18 cellular contexts compared by ENCODE assay signal in genomic region chr15:62850318-62850717, GRCh38.
DNase-seq lines count a peak whose midpoint lies in the region; ATAC-seq and TF ChIP-seq lines count a peak whose summit lies in the region.
"Had no signal": no experiment of that assay in that cellular context is flagged by ENCODE, and none has a peak within 500 bp of the region (broad histone marks: within the 10 kb centered on the region; RNA-seq: fewer than 3 reads in every experiment).

No MANE protein-coding gene starts in this region.

- H3K36me3 Mint-ChIP-seq in chondrocyte (ENCODE audit: low read depth) (no peaks in the 10 kb centered on the region), mesothelial cell of epicardium (no peaks in the 10 kb centered on the region)
- no peaks in the 10 kb centered on the region for H3K36me3 Mint-ChIP-seq in naive thymus-derived CD8-positive, alpha-beta T cell
- no peaks in the 10 kb centered on the region for H3K36me3 Mint-ChIP-seq in CD4-positive, alpha-beta memory T cell

- no peaks in the 10 kb centered on the region for H3K79me2 ChIP-seq in ACC112 (ENCODE audit: control insufficient read depth, insufficient read depth, low read length, unreplicated experiment)

- H3K4me1 ChIP-seq in ACC112 (ENCODE audit: control insufficient read depth, insufficient read depth, low read length, unreplicated experiment): peaks cover 35% of the 10 kb centered on the region
- peaks cover 41% of the 10 kb centered on the region for H3K4me1 ChIP-seq in HUES6 (ENCODE audit: control insufficient read depth, insufficient read depth, low read length)
- no peaks in the 10 kb centered on the region for H3K4me1 ChIP-seq in CD4-positive, alpha-beta memory T cell (ENCODE audit: insufficient read depth, low read length)

- CTCF ChIA-PET in CD4-positive, alpha-beta memory T cell (lab: Charles Lee; ENCODE audit: partially characterized antibody): no interaction called here

- H3K9me3 ChIP-seq in HUES6 (ENCODE audit: control insufficient read depth, insufficient read depth, low read depth, low read length): no peaks in the 10 kb centered on the region
- no peaks in the 10 kb centered on the region for H3K9me3 ChIP-seq in CD4-positive, alpha-beta memory T cell (ENCODE audit: control insufficient read depth in 1 of 2, low read length in 2 of 2)

- no peak for TF ChIP-seq CTCF in chondrocyte (IDR thresholded peaks at IDR 0.05)
- TF ChIP-seq CTCF in mesothelial cell of epicardium (IDR thresholded peaks at IDR 0.05; ENCODE audit: unreplicated experiment): no peak

- H2AFZ ChIP-seq in ACC112 (ENCODE audit: low read length, unreplicated experiment): peak overlapping the region; percentile 91

- H3K36me3 ChIP-seq in ACC112 (ENCODE audit: insufficient read depth, low read length) (no peaks in the 10 kb centered on the region), HUES6 (ENCODE audit: control insufficient read depth, insufficient read depth, low read length) (no peaks in the 10 kb centered on the region)
- no peaks in the 10 kb centered on the region for H3K36me3 ChIP-seq in CD4-positive, alpha-beta memory T cell (ENCODE audit: insufficient read depth, low read length)

- peak overlapping the region; percentile 9; the same call in 1 of the 2 replicates for H3K27ac ChIP-seq in ACC112 (ENCODE audit: low read depth, low read length)
- H3K27ac ChIP-seq in HUES6 (ENCODE audit: low read depth, low read length): peak overlapping the region; percentile 77
- H3K27ac ChIP-seq in CD4-positive, alpha-beta memory T cell (ENCODE audit: low read depth, low read length): no peak overlapping the region

- H3K27me3 Mint-ChIP-seq in chondrocyte (ENCODE audit: low read depth) (no peaks in the 10 kb centered on the region), mesothelial cell of epicardium (ENCODE audit: low read depth) (no peaks in the 10 kb centered on the region)
- H3K27me3 Mint-ChIP-seq in naive thymus-derived CD8-positive, alpha-beta T cell: peaks cover 0 to 31% (median 12%) of the 10 kb centered on the region in 5 donors
- peaks cover 12 to 16% of the 10 kb centered on the region in 2 donors for H3K27me3 Mint-ChIP-seq in CD4-positive, alpha-beta memory T cell

- ATAC-seq in naive thymus-derived CD8-positive, alpha-beta T cell: no peak
- ATAC-seq: activated naive CD8-positive, alpha-beta T cell treated with anti-CD3 and anti-CD28 coated beads, Interleukin-2, amount 50 U/mL, for 24 hours; stimulated activated naive CD8-positive, alpha-beta T cell treated with anti-CD3 and anti-CD28 coated beads, Interleukin-15, Interleukin-2, amounts not matched to agents 100 U/mL and 50 U/mL, for 24 hours had no signal

- intact Hi-C loops in CD4-positive, alpha-beta memory T cell (cut with micrococcal nuclease): no loop called here

- DNase-seq in chondrocyte (ENCODE audit: low spot score) (no peak), mesothelial cell of epicardium (ENCODE audit: low spot score in 2 of 2, unreplicated experiment in 2 of 2) (no peak), NCI-H2107 treated with DMSO at 0.1 percent for 48 hours (lab: John Stamatoyannopoulos, UW; ENCODE audit: unreplicated experiment) (no peak)
- DNase-seq in naive thymus-derived CD8-positive, alpha-beta T cell: no peak
- no peak for DNase-seq in CD4-positive, alpha-beta memory T cell
- no peak for DNase-seq in activated CD4-positive, alpha-beta T cell treated with anti-CD3 and anti-CD28 coated beads for 48 hours
- DNase-seq: activated CD4-positive, alpha-beta memory T cell treated with anti-CD3 and anti-CD28 coated beads, Interleukin-2, amount 10 ng/mL, durations not matched to agents 7 days and 5 days; activated naive CD8-positive, alpha-beta T cell treated with anti-CD3 and anti-CD28 coated beads, Interleukin-2, amount 50 U/mL, for 24 hours; central memory CD4-positive, alpha-beta T cell; COR-L47; foreskin melanocyte; NCI-H1436; NCI-H345; occipital lobe; small intestine; stimulated activated naive CD8-positive, alpha-beta T cell treated with anti-CD3 and anti-CD28 coated beads, Interleukin-15, Interleukin-2, amounts not matched to agents 100 U/mL and 50 U/mL, for 24 hours had no signal

- H3K4me3 ChIP-seq in ACC112 (ENCODE audit: low read depth, low read length) (no peak overlapping the region), HUES6 (ENCODE audit: low read depth, low read length) (no peak overlapping the region)
- H3K4me3 ChIP-seq in CD4-positive, alpha-beta memory T cell (ENCODE audit: low read length in 2 of 2): no peak overlapping the region

- peak overlapping the region; percentile 97 for H3K27ac Mint-ChIP-seq in chondrocyte (ENCODE audit: unreplicated experiment)
- H3K27ac Mint-ChIP-seq in mesothelial cell of epicardium: peak overlapping the region; percentile 97
- H3K27ac Mint-ChIP-seq in naive thymus-derived CD8-positive, alpha-beta T cell: no peak overlapping the region
- H3K27ac Mint-ChIP-seq in CD4-positive, alpha-beta memory T cell: no peak overlapping the region
- H3K27ac Mint-ChIP-seq: activated CD4-positive, alpha-beta memory T cell treated with anti-CD3 and anti-CD28 coated beads, Interleukin-2, amount 10 ng/mL, durations not matched to agents 7 days and 5 days; activated naive CD8-positive, alpha-beta T cell treated with anti-CD3 and anti-CD28 coated beads, Interleukin-2, amount 50 U/mL, for 24 hours had no signal

- peak overlapping the region; percentile 77 for H3K9ac ChIP-seq in HUES6 (ENCODE audit: low read length)

- peaks cover 80% of the 10 kb centered on the region for H3K4me1 Mint-ChIP-seq in chondrocyte (ENCODE audit: low read depth)
- H3K4me1 Mint-ChIP-seq in mesothelial cell of epicardium: peaks cover 59% of the 10 kb centered on the region
- H3K4me1 Mint-ChIP-seq in naive thymus-derived CD8-positive, alpha-beta T cell: no peaks in the 10 kb centered on the region
- H3K4me1 Mint-ChIP-seq in CD4-positive, alpha-beta memory T cell: no peaks in the 10 kb centered on the region
- H3K4me1 Mint-ChIP-seq: activated CD4-positive, alpha-beta memory T cell treated with anti-CD3 and anti-CD28 coated beads, Interleukin-2, amount 10 ng/mL, durations not matched to agents 7 days and 5 days; activated naive CD8-positive, alpha-beta T cell treated with anti-CD3 and anti-CD28 coated beads, Interleukin-2, amount 50 U/mL, for 24 hours had no signal

- H3K4me3 Mint-ChIP-seq in chondrocyte (ENCODE audit: unreplicated experiment) (no peak overlapping the region), mesothelial cell of epicardium (no peak overlapping the region)
- H3K4me3 Mint-ChIP-seq in naive thymus-derived CD8-positive, alpha-beta T cell: no peak overlapping the region
- no peak overlapping the region for H3K4me3 Mint-ChIP-seq in CD4-positive, alpha-beta memory T cell
- H3K4me3 Mint-ChIP-seq: activated CD4-positive, alpha-beta memory T cell treated with anti-CD3 and anti-CD28 coated beads, Interleukin-2, amount 10 ng/mL, durations not matched to agents 7 days and 5 days; activated naive CD8-positive, alpha-beta T cell treated with anti-CD3 and anti-CD28 coated beads, Interleukin-2, amount 50 U/mL, for 24 hours had no signal

- no peaks in the 10 kb centered on the region for H3K9me3 Mint-ChIP-seq in chondrocyte (ENCODE audit: low read depth)
- H3K9me3 Mint-ChIP-seq in mesothelial cell of epicardium: no peaks in the 10 kb centered on the region
- H3K9me3 Mint-ChIP-seq in naive thymus-derived CD8-positive, alpha-beta T cell: no peaks in the 10 kb centered on the region
- peaks cover 0 to 4% (median 0%) of the 10 kb centered on the region in 8 donors for H3K9me3 Mint-ChIP-seq in CD4-positive, alpha-beta memory T cell
- H3K9me3 Mint-ChIP-seq: activated CD4-positive, alpha-beta memory T cell treated with anti-CD3 and anti-CD28 coated beads, Interleukin-2, amount 10 ng/mL, durations not matched to agents 7 days and 5 days; activated naive CD8-positive, alpha-beta T cell treated with anti-CD3 and anti-CD28 coated beads, Interleukin-2, amount 50 U/mL, for 24 hours had no signal

- POLR2A ChIA-PET in naive thymus-derived CD8-positive, alpha-beta T cell (lab: Charles Lee): no interaction called here
- POLR2A ChIA-PET in CD4-positive, alpha-beta memory T cell (lab: Charles Lee; ENCODE audit: partially characterized antibody): no interaction called here

- H3K27me3 ChIP-seq in ACC112 (ENCODE audit: insufficient read depth, low read length) (no peaks in the 10 kb centered on the region), HUES6 (ENCODE audit: control insufficient read depth, insufficient read depth, low read length) (no peaks in the 10 kb centered on the region)
- H3K27me3 ChIP-seq in CD4-positive, alpha-beta memory T cell (ENCODE audit: insufficient read depth, low read length): no peaks in the 10 kb centered on the region

Comparison
In these comparisons a context has a peak if more than half of its experiments do, and no peak if none do; other contexts are left out.
1. H3K27ac Mint-ChIP-seq: peak in chondrocyte (single experiment) and mesothelial cell of epicardium (single experiment); none in naive thymus-derived CD8-positive, alpha-beta T cell (0 of 10) and CD4-positive, alpha-beta memory T cell (0 of 7).